27 cellular contexts compared by ENCODE assay signal in genomic region chr12:88793091-88793490, GRCh38.
DNase-seq lines count a peak whose midpoint lies in the region; ATAC-seq and TF ChIP-seq lines count a peak whose summit lies in the region.
"Had no signal": no experiment of that assay in that cellular context is flagged by ENCODE, and none has a peak within 500 bp of the region (broad histone marks: within the 10 kb centered on the region; RNA-seq: fewer than 3 reads in every experiment).

No MANE protein-coding gene starts in this region.

- TF ChIP-seq CTCF in choroid plexus epithelial cell (conservative IDR thresholded peaks at IDR 0.05; ENCODE audit: low read depth, low read length) (no peak), lower leg skin (IDR thresholded peaks at IDR 0.05) (no peak), right lobe of liver (IDR thresholded peaks at IDR 0.05) (no peak)

- DNase-seq in EL: peak; percentile 60
- DNase-seq in LHCN-M2 (ENCODE audit: low read depth): peak; percentile 16
- peak; percentile 57 for DNase-seq in choroid plexus epithelial cell (ENCODE audit: low read depth)
- DNase-seq in iris pigment epithelial cell (ENCODE audit: low read depth): peak; percentile 79
- no peak for DNase-seq in lower leg skin (ENCODE audit: low spot score in 2 of 2)
- no peak for DNase-seq in right lobe of liver
- DNase-seq in GM19238 (ENCODE audit: insufficient read length, low spot score): no peak
- DNase-seq: activated CD4-positive, alpha-beta T cell treated with anti-CD3 and anti-CD28 coated beads for 36 hours; activated CD8-positive, alpha-beta T cell treated with anti-CD3 and anti-CD28 coated beads, Interleukin-2, amount 10 ng/mL, durations not matched to agents 7 days and 5 days; activated naive CD4-positive, alpha-beta T cell treated with anti-CD3 and anti-CD28 coated beads, Interleukin-2, amount 50 U/mL, for 16 hours; DMS79; effector memory CD8-positive, alpha-beta T cell; hippocampal formation; left cardiac atrium; NCI-H1105; NCI-H187; NCI-H2171 treated with DMSO at 0.1 percent for 48 hours; NCI-H510A; RPMI8226; SJCRH30; stimulated activated naive B cell treated with anti-CD40 and anti-IgM and Interleukin-4, amounts not matched to agents 10 μg/mL and 1 μg/mL and 100 μg/mL, for 72 hours; SW 1271; upper lobe of right lung had no signal

- no peak overlapping the region for H3K27ac ChIP-seq in right lobe of liver
- H3K27ac ChIP-seq: SJCRH30, skin epidermis, upper lobe of right lung had no signal

- no peaks in the 10 kb centered on the region for H3K4me1 ChIP-seq in right lobe of liver
- H3K4me1 ChIP-seq: SJCRH30, upper lobe of right lung had no signal

- no peaks in the 10 kb centered on the region for H3K9me3 ChIP-seq in right lobe of liver
- H3K9me3 ChIP-seq: SJCRH30, upper lobe of right lung had no signal

- intact Hi-C loops in lower leg skin (cut with DNase I; ENCODE audit: low total_unique reads): no loop called here
- intact Hi-C loops in right lobe of liver (cut with DNase I): no loop called here

- no peaks in the 10 kb centered on the region for H3K36me3 ChIP-seq in right lobe of liver
- H3K36me3 ChIP-seq: SJCRH30, upper lobe of right lung had no signal

- TF ChIP-seq POLR2A in lower leg skin (IDR thresholded peaks at IDR 0.05): no peak
- no peak for TF ChIP-seq POLR2A in right lobe of liver (IDR thresholded peaks at IDR 0.05)

- ATAC-seq in right lobe of liver: no peak
- no peak for ATAC-seq in GM18519 (IDR thresholded peaks at IDR 0.05; ENCODE audit: low FRiP score, unreplicated experiment)
- ATAC-seq: activated CD4-positive, alpha-beta T cell treated with anti-CD3 and anti-CD28 coated beads for 36 hours; activated CD8-positive, alpha-beta T cell treated with anti-CD3 and anti-CD28 coated beads, Interleukin-2, amount 10 ng/mL, durations not matched to agents 7 days and 5 days; effector memory CD8-positive, alpha-beta T cell; K562; left cardiac atrium; natural killer cell treated with Interleukin-12 subunit alpha and Interleukin-12 subunit beta and Interleukin-15 and Interleukin-18, amount 100 ng/mL, for 72 hours; stimulated activated naive B cell treated with anti-CD40 and anti-IgM and Interleukin-4, amounts not matched to agents 10 μg/mL and 1 μg/mL and 100 μg/mL, for 72 hours; upper lobe of right lung had no signal

- H3K4me3 ChIP-seq in choroid plexus epithelial cell (ENCODE audit: low read depth, low read length): no peak overlapping the region
- H3K4me3 ChIP-seq in lower leg skin (ENCODE audit: low read depth, poor library complexity, severe bottlenecking): no peak overlapping the region
- H3K4me3 ChIP-seq in right lobe of liver: no peak overlapping the region
- H3K4me3 ChIP-seq: K562, SJCRH30, skin epidermis, upper lobe of right lung had no signal

- H3K27me3 ChIP-seq in right lobe of liver: no peaks in the 10 kb centered on the region
- H3K27me3 ChIP-seq: SJCRH30, upper lobe of right lung had no signal

Comparison
In these comparisons a context has a peak if more than half of its experiments do, and no peak if none do; other contexts are left out.
1. DNase-seq: peak in EL (single experiment), LHCN-M2 (single experiment), choroid plexus epithelial cell (single experiment) and iris pigment epithelial cell (single experiment); none in lower leg skin (0 of 2), right lobe of liver (0 of 3) and GM19238 (single experiment).